ENCODE assay signal across 8 cellular contexts in genomic region chr11:93662177-93662575, GRCh38. TPM values are rescaled to one million over a fixed set of nuclear protein-coding genes. Genes with fewer than 3 reads are reported as not detected.
A peak's percentile ranks its signal among the peaks of the same experiment; 100 is the strongest.
DNase-seq lines count a peak whose midpoint lies in the region; ATAC-seq and TF ChIP-seq lines count a peak whose summit lies in the region.

No MANE protein-coding gene starts in this region.

- H3K4me1 ChIP-seq in fibroblast of lung (ENCODE audit: control insufficient read depth, extremely low read depth, insufficient read depth, low read length) (no peaks in the 10 kb centered on the region), skeletal muscle satellite cell (ENCODE audit: control insufficient read depth, insufficient read depth, low read length) (peaks cover 13% of the 10 kb centered on the region)

- H3K27ac ChIP-seq in fibroblast of lung (ENCODE audit: insufficient read depth, low read length): peak overlapping the region; percentile 79

- H3K4me2 ChIP-seq in fibroblast of lung (ENCODE audit: extremely low read depth, insufficient read depth, low read length): peak overlapping the region; percentile 86
- peak overlapping the region; percentile 84 for H3K4me2 ChIP-seq in skeletal muscle satellite cell (ENCODE audit: low read length)

- H3K36me3 ChIP-seq in fibroblast of lung (ENCODE audit: control insufficient read depth, insufficient read depth, low read length) (no peaks in the 10 kb centered on the region), skeletal muscle satellite cell (ENCODE audit: insufficient read depth, low read length) (peaks cover 4% of the 10 kb centered on the region)

- peak overlapping the region; percentile 85 for H3K9ac ChIP-seq in fibroblast of lung (ENCODE audit: insufficient read depth, low read length)
- peak overlapping the region; percentile 95 for H3K9ac ChIP-seq in skeletal muscle satellite cell (ENCODE audit: low read depth, low read length)

- peak; percentile 12 for ATAC-seq in GM18502 (IDR thresholded peaks at IDR 0.05; ENCODE audit: poor library complexity, unreplicated experiment)
- ATAC-seq in HG02798 (IDR thresholded peaks at IDR 0.05; ENCODE audit: poor library complexity, unreplicated experiment): no peak

- peaks cover 36% of the 10 kb centered on the region for H3K79me2 ChIP-seq in fibroblast of lung (ENCODE audit: control insufficient read depth, insufficient read depth, low read length)

- DNase-seq in HCEC 1CT (peak; percentile 5), RPMI7951 (ENCODE audit: low read depth) (peak; percentile 3), fibroblast of lung (ENCODE audit: low read depth in 2 of 2) (no peak), DMS114 treated with DMSO at 0.1 percent for 48 hours (lab: John Stamatoyannopoulos, UW; ENCODE audit: unreplicated experiment) (no peak), NCI-H1417 treated with DMSO at 0.1 percent for 48 hours (lab: John Stamatoyannopoulos, UW) (no peak)

- TF ChIP-seq CTCF in fibroblast of lung (conservative IDR thresholded peaks at IDR 0.05 in 1 of 2, IDR thresholded peaks at IDR 0.05 in 1 of 2; ENCODE audit: low read depth in 1 of 2, low read length in 2 of 2): no peak

- H3K27me3 ChIP-seq in fibroblast of lung (ENCODE audit: control insufficient read depth, insufficient read depth, low read length): no peaks in the 10 kb centered on the region
- no peaks in the 10 kb centered on the region for H3K27me3 ChIP-seq in skeletal muscle satellite cell (ENCODE audit: control insufficient read depth, insufficient read depth, low read length)

- no peaks in the 10 kb centered on the region for H3K9me3 ChIP-seq in fibroblast of lung (ENCODE audit: control insufficient read depth, insufficient read depth, low read depth, low read length)
- no peaks in the 10 kb centered on the region for H3K9me3 ChIP-seq in skeletal muscle satellite cell (replicated peaks; ENCODE audit: low read length)

- H3K4me3 ChIP-seq in fibroblast of lung (replicated peaks in 1 of 4; ENCODE audit: control extremely low read depth in 1 of 4, insufficient read depth in 1 of 4, low read depth in 3 of 4, low read length in 4 of 4): peak overlapping the region; percentile 89 to 99 (median 94)
- peak overlapping the region; percentile 98 for H3K4me3 ChIP-seq in skeletal muscle satellite cell (ENCODE audit: low read length)

- no peaks in the 10 kb centered on the region for H4K20me1 ChIP-seq in fibroblast of lung (ENCODE audit: control insufficient read depth, extremely low read depth, insufficient read depth, low read length)

- H2AFZ ChIP-seq in fibroblast of lung (ENCODE audit: low read length): peak overlapping the region; percentile 97

RNA-seq across cellular contexts. Expression of gene CEP295, which starts 0.7 kb away (rescaled TPM):
- total RNA-seq in RPMI7951 (2014; rRNA removed; shearing (Covaris generic)): 22.7 and 24.9 TPM in 2 replicates
- total RNA-seq in fibroblast of lung: 11.8 and 15.5 TPM in 2 replicates
- polyA plus RNA-seq in fibroblast of lung: 8.9 and 10.4 TPM in 2 replicates
- polyA plus RNA-seq in fibroblast of lung (2012): 4.0 and 4.8 TPM in 2 replicates
- 3.2 and 4.9 TPM in 2 replicates for polyA minus RNA-seq in fibroblast of lung (ENCODE audit: low replicate concordance)
- 14.4 and 15.5 TPM in 2 replicates for total RNA-seq in skeletal muscle satellite cell (2012; rRNA removed)

Comparison
In these comparisons a context has a peak if more than half of its experiments do, and no peak if none do; other contexts are left out.
1. DNase-seq: peak in HCEC 1CT (single experiment) and RPMI7951 (single experiment); none in fibroblast of lung (0 of 2), DMS114 treated with DMSO at 0.1 percent for 48 hours (single experiment) and NCI-H1417 treated with DMSO at 0.1 percent for 48 hours (single experiment).